Comparison of ENCODE assay signal across 9 cellular contexts in the genomic region with DNA sequence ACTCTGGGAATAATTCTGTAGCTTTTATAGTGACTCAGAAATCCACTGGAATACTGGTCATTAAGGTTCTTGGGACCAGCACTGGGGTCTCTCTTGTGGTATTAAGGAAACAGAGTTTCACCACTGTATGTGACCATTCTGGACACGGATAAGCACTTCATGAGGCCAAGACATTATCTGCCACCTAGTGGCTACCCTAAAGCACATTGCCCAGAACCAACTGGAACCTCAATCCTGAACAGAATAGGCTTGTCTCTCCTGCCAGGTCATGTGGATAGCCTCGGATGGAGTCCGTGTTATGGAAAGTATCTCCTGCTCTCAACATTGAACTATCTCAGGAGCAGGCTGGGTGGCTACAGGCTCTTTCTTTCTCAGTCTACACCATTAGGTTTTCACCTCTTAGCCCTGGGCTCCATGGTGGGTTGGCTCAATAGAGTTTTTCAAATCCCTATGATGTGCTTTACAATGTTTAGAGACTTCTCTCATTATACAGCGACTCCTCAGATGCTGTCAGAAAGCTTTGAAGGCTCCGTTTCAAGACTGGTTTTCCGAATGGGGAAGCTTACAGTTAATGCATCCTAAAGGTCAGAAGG.
DNase-seq lines count a peak whose midpoint lies in the region; ATAC-seq and TF ChIP-seq lines count a peak whose summit lies in the region.
"Had no signal": no experiment of that assay in that cellular context is flagged by ENCODE, and none has a peak within 500 bp of the region (broad histone marks: within the 10 kb centered on the region; RNA-seq: fewer than 3 reads in every experiment).

No MANE protein-coding gene starts in this region.

- TF ChIP-seq CTCF in lower lobe of right lung (IDR thresholded peaks at IDR 0.05): peak; percentile 48

- H3K4me1 ChIP-seq in lower lobe of right lung: no peaks in the 10 kb centered on the region

- no peaks in the 10 kb centered on the region for H3K36me3 ChIP-seq in lower lobe of right lung

- H3K9me3 Mint-ChIP-seq in T-helper 2 cell treated with Interferon-gamma antibody and Interleukin-4, amounts not matched to agents 5 μg/mL and 100 μg/mL, for 36 hours: no peaks in the 10 kb centered on the region

- intact Hi-C loops in lower lobe of right lung (cut with DNase I): no loop called here

- in situ Hi-C loops in T47D (cut with HindIII; ENCODE audit: low pct_unique_long_range_greater_than_20kb, low sequenced_read_pairs): no loop called here

- H3K4me1 Mint-ChIP-seq in T-helper 2 cell treated with Interferon-gamma antibody and Interleukin-4, amounts not matched to agents 5 μg/mL and 100 μg/mL, for 36 hours (ENCODE audit: low read depth): no peaks in the 10 kb centered on the region
- H3K4me1 Mint-ChIP-seq: stimulated activated naive B cell treated with anti-CD40 and anti-IgM and Interleukin-4, amounts not matched to agents 10 μg/mL and 1 μg/mL and 100 μg/mL, for 72 hours had no signal

- peaks cover 6% of the 10 kb centered on the region for H3K27me3 Mint-ChIP-seq in T-helper 2 cell treated with Interferon-gamma antibody and Interleukin-4, amounts not matched to agents 5 μg/mL and 100 μg/mL, for 36 hours (ENCODE audit: low read depth)

- H3K9me3 ChIP-seq in lower lobe of right lung: no peaks in the 10 kb centered on the region

- no peak overlapping the region for H3K27ac ChIP-seq in lower lobe of right lung

- no peak overlapping the region for H3K4me3 ChIP-seq in lower lobe of right lung

- no peaks in the 10 kb centered on the region for H3K36me3 Mint-ChIP-seq in T-helper 2 cell treated with Interferon-gamma antibody and Interleukin-4, amounts not matched to agents 5 μg/mL and 100 μg/mL, for 36 hours (ENCODE audit: low read depth)
- H3K36me3 Mint-ChIP-seq: stimulated activated naive B cell treated with anti-CD40 and anti-IgM and Interleukin-4, amounts not matched to agents 10 μg/mL and 1 μg/mL and 100 μg/mL, for 72 hours had no signal

- peak; percentile 56 to 62 for ATAC-seq in lower lobe of right lung

- DNase-seq in EL (peak; percentile 1), HT-29 (ENCODE audit: low spot score) (peak; percentile 63), T47D (ENCODE audit: low read depth in 1 of 2, low spot score in 1 of 2) (peak; percentile 25 to 65), lower lobe of right lung (no peak), DMS79 (lab: John Stamatoyannopoulos, UW) (no peak), LoVo (ENCODE audit: low spot score) (no peak)
- no peak for DNase-seq in activated CD8-positive, alpha-beta memory T cell treated with anti-CD3 and anti-CD28 coated beads for 24 hours
- DNase-seq in T-helper 2 cell treated with Interferon-gamma antibody and Interleukin-4, amounts not matched to agents 5 μg/mL and 100 μg/mL, for 36 hours (ENCODE audit: low spot score): no peak
- DNase-seq: stimulated activated naive B cell treated with anti-CD40 and anti-IgM and Interleukin-4, amounts not matched to agents 10 μg/mL and 1 μg/mL and 100 μg/mL, for 72 hours had no signal

- no peak overlapping the region for H3K27ac Mint-ChIP-seq in T-helper 2 cell treated with Interferon-gamma antibody and Interleukin-4, amounts not matched to agents 5 μg/mL and 100 μg/mL, for 36 hours
- H3K27ac Mint-ChIP-seq: stimulated activated naive B cell treated with anti-CD40 and anti-IgM and Interleukin-4, amounts not matched to agents 10 μg/mL and 1 μg/mL and 100 μg/mL, for 72 hours had no signal

- H3K4me3 Mint-ChIP-seq in T-helper 2 cell treated with Interferon-gamma antibody and Interleukin-4, amounts not matched to agents 5 μg/mL and 100 μg/mL, for 36 hours: no peak overlapping the region
- H3K4me3 Mint-ChIP-seq: stimulated activated naive B cell treated with anti-CD40 and anti-IgM and Interleukin-4, amounts not matched to agents 10 μg/mL and 1 μg/mL and 100 μg/mL, for 72 hours had no signal

- H3K27me3 ChIP-seq in lower lobe of right lung (ENCODE audit: low read depth): no peaks in the 10 kb centered on the region

Comparison
In these comparisons a context has a peak if more than half of its experiments do, and no peak if none do; other contexts are left out.
1. DNase-seq: peak in EL (single experiment), HT-29 (single experiment) and T47D (2 of 2); none in lower lobe of right lung (single experiment), DMS79 (single experiment), activated CD8-positive, alpha-beta memory T cell treated with anti-CD3 and anti-CD28 coated beads for 24 hours (single experiment), T-helper 2 cell treated with Interferon-gamma antibody and Interleukin-4, amounts not matched to agents 5 μg/mL and 100 μg/mL, for 36 hours (single experiment) and LoVo (single experiment).